ENCODE assay signal across 9 cellular contexts in genomic region chr17:31321481-31321880, GRCh38. TPM values are rescaled to one million over a fixed set of nuclear protein-coding genes. Genes with fewer than 3 reads are reported as not detected.
DNase-seq lines count a peak whose midpoint lies in the region; ATAC-seq and TF ChIP-seq lines count a peak whose summit lies in the region.
"Had no signal": no experiment of that assay in that cellular context is flagged by ENCODE, and none has a peak within 500 bp of the region (broad histone marks: within the 10 kb centered on the region; RNA-seq: fewer than 3 reads in every experiment).

A gene with protein sequence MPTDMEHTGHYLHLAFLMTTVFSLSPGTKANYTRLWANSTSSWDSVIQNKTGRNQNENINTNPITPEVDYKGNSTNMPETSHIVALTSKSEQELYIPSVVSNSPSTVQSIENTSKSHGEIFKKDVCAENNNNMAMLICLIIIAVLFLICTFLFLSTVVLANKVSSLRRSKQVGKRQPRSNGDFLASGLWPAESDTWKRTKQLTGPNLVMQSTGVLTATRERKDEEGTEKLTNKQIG (minus strand): TSS chr17:31321622. CDS start chr17:31319013, 2,609 bp downstream.

- H3K27ac ChIP-seq in SJCRH30 (no peak within 1 kb of the TSS), left ventricle myocardium inferior (replicated peaks) (peak within 1 kb of the TSS; percentile 28), gastroesophageal sphincter (peak within 1 kb of the TSS in 2 of 4 donors; percentile 3 to 8)

- ATAC-seq in GM21526 (IDR thresholded peaks at IDR 0.05; ENCODE audit: low FRiP score, unreplicated experiment) (peak; percentile 34), GM19397 (IDR thresholded peaks at IDR 0.05; ENCODE audit: unreplicated experiment) (no peak), gastroesophageal sphincter (no peak)

- no peak within 1 kb of the TSS for H3K4me3 ChIP-seq in SJCRH30
- H3K4me3 ChIP-seq in left ventricle myocardium inferior: peak within 1 kb of the TSS; percentile 32
- peak within 1 kb of the TSS in 1 of 2 donors; percentile 7 for H3K4me3 ChIP-seq in gastroesophageal sphincter

- no peak for TF ChIP-seq EP300 in gastroesophageal sphincter (IDR thresholded peaks at IDR 0.05)

- 56 to 72% methylated on average over 3 of the region's 3 CpGs for WGBS in gastroesophageal sphincter (ENCODE audit: low coverage in 1 of 2), 2 donors

- H3K9me3 ChIP-seq in SJCRH30 (replicated peaks): no peaks in the 10 kb centered on the region
- H3K9me3 ChIP-seq in left ventricle myocardium inferior (replicated peaks): no peaks in the 10 kb centered on the region
- H3K9me3 ChIP-seq in gastroesophageal sphincter: no peaks in the 10 kb centered on the region

- TF ChIP-seq CTCF in left ventricle myocardium inferior (IDR thresholded peaks at IDR 0.05; ENCODE audit: borderline replicate concordance): no peak
- no peak for TF ChIP-seq CTCF in gastroesophageal sphincter (IDR thresholded peaks at IDR 0.05)

- H3K36me3 ChIP-seq in SJCRH30 (peaks cover 6% of the 10 kb centered on the region; the same call in 1 of the 2 replicates), left ventricle myocardium inferior (peaks cover 9% of the 10 kb centered on the region), gastroesophageal sphincter (peaks cover 0 to 10% of the 10 kb centered on the region in 2 donors)

- intact Hi-C loops in left ventricle myocardium inferior (cut with micrococcal nuclease): no loop called here

- no peak for TF ChIP-seq POLR2A in gastroesophageal sphincter (IDR thresholded peaks at IDR 0.05)

- H3K4me1 ChIP-seq in SJCRH30 (peaks cover 8% of the 10 kb centered on the region; the same call in 1 of the 2 replicates), left ventricle myocardium inferior (peaks cover 8% of the 10 kb centered on the region), gastroesophageal sphincter (no peaks in the 10 kb centered on the region)

- no peaks in the 10 kb centered on the region for H3K27me3 ChIP-seq in SJCRH30
- no peaks in the 10 kb centered on the region for H3K27me3 ChIP-seq in left ventricle myocardium inferior (ENCODE audit: low read depth)
- no peaks in the 10 kb centered on the region for H3K27me3 ChIP-seq in gastroesophageal sphincter

- DNase-seq in SJCRH30: peak; percentile 28 to 54
- peak; percentile 81 for DNase-seq in activated naive CD4-positive, alpha-beta T cell treated with Interleukin-2 at 50 U/mL for 16 hours
- DNase-seq in left ventricle myocardium inferior: no peak
- DNase-seq in stimulated activated CD4-positive, alpha-beta T cell treated with anti-CD3 and anti-CD28 coated beads, Interleukin-15, amount 100 ng/mL, for 48 hours (ENCODE audit: low read depth in 2 of 2): peak; percentile 55 to 75
- DNase-seq in NCI-H748 (lab: John Stamatoyannopoulos, UW; ENCODE audit: unreplicated experiment): no peak

RNA-seq across cellular contexts. Expression of the gene that starts here (rescaled TPM):
- total RNA-seq in SJCRH30 (2014; rRNA removed; shearing (Covaris generic)): 0.10 and 0.38 TPM in 2 replicates
- total RNA-seq in left ventricle myocardium inferior (2.9 TPM), gastroesophageal sphincter (10 to 100 TPM in 1 of 4 donors, 1 to 10 TPM in 2, under 1 TPM in 1; 0.31 to 13.6 (median 5.3) TPM)
- total RNA-seq: epithelial cell of proximal tubule had no signal

Comparison
In these comparisons a context has a peak if more than half of its experiments do, and no peak if none do; other contexts are left out.
1. Peak in DNase-seq in SJCRH30; RNA of the gene not detected or under 1 TPM.
2. DNase-seq: peak in activated naive CD4-positive, alpha-beta T cell treated with Interleukin-2 at 50 U/mL for 16 hours (single experiment) and stimulated activated CD4-positive, alpha-beta T cell treated with anti-CD3 and anti-CD28 coated beads, Interleukin-15, amount 100 ng/mL, for 48 hours (2 of 2); none in left ventricle myocardium inferior (single experiment) and NCI-H748 (single experiment).